In genomic region chr22:36758792-36759271, GRCh38 we compare ENCODE assay signal across 21 cellular contexts. TPM values are rescaled to one million over a fixed set of nuclear protein-coding genes. Genes with fewer than 3 reads are reported as not detected.
A peak's percentile ranks its signal among the peaks of the same experiment; 100 is the strongest.
DNase-seq lines count a peak whose midpoint lies in the region; ATAC-seq and TF ChIP-seq lines count a peak whose summit lies in the region.
"Had no signal": no experiment of that assay in that cellular context is flagged by ENCODE, and none has a peak within 500 bp of the region (broad histone marks: within the 10 kb centered on the region; RNA-seq: fewer than 3 reads in every experiment).

No MANE protein-coding gene starts in this region.

- no peaks in the 10 kb centered on the region for H4K20me1 ChIP-seq in BLaER1
- no peaks in the 10 kb centered on the region for H4K20me1 ChIP-seq in Karpas-422 (ENCODE audit: insufficient read depth, low read depth, low read length)
- H4K20me1 ChIP-seq in PC-3 (ENCODE audit: low read length) = no peaks in the 10 kb centered on the region

- 89% methylated on average over 15 of the region's 15 CpGs for WGBS in sigmoid colon, 2 donors

- H3K4me1 Mint-ChIP-seq in stimulated activated effector memory CD8-positive, alpha-beta T cell treated with anti-CD3 and anti-CD28 coated beads, Interleukin-12 subunit alpha, Interleukin-12 subunit beta, amount 100 ng/mL, for 72 hours = peaks cover 6% of the 10 kb centered on the region

- no peak for TF ChIP-seq POLR2A in sigmoid colon (IDR thresholded peaks at IDR 0.05)

- no peak overlapping the region for H3K4me3 Mint-ChIP-seq in stimulated activated effector memory CD8-positive, alpha-beta T cell treated with anti-CD3 and anti-CD28 coated beads, Interleukin-12 subunit alpha, Interleukin-12 subunit beta, amount 100 ng/mL, for 72 hours
- H3K4me3 Mint-ChIP-seq: CD4-positive, CD25-positive, alpha-beta regulatory T cell had no signal

- POLR2A ChIA-PET in PC-3 (lab: Charles Lee; ENCODE audit: unreplicated experiment) = no interaction called here

- TF ChIP-seq CTCF in sigmoid colon (IDR thresholded peaks at IDR 0.05) = no peak
- no peak for TF ChIP-seq CTCF in PC-3 (conservative IDR thresholded peaks at IDR 0.05; ENCODE audit: low read depth, low read length)

- DNase-seq in Karpas-422 (peak; percentile 19), islet precursor cell (peak; percentile 35), sigmoid colon (peak; percentile 54), PC-3 (no peak), T-helper 9 cell (no peak)
- no peak for DNase-seq in stimulated activated effector memory CD8-positive, alpha-beta T cell treated with anti-CD3 and anti-CD28 coated beads, Interleukin-12 subunit alpha, Interleukin-12 subunit beta, amount 100 ng/mL, for 72 hours (ENCODE audit: low spot score in 2 of 2)
- DNase-seq: CD4-positive, CD25-positive, alpha-beta regulatory T cell; DMS79; KBM-7; NCI-H1105; NCI-H2029 treated with DMSO at 0.1 percent for 48 hours; NCI-H226; NCI-H510A treated with DMSO at 0.1 percent for 48 hours; NCI-H748 treated with DMSO at 0.1 percent for 48 hours; SIG-M5 had no signal

- ATAC-seq in HG03045 (IDR thresholded peaks at IDR 0.05; ENCODE audit: unreplicated experiment) (no peak), PC-3 (no peak)
- ATAC-seq in stimulated activated effector memory CD8-positive, alpha-beta T cell treated with anti-CD3 and anti-CD28 coated beads, Interleukin-12 subunit alpha, Interleukin-12 subunit beta, amount 100 ng/mL, for 72 hours = no peak

- H3K4me3 ChIP-seq in BLaER1 (no peak overlapping the region), Karpas-422 (ENCODE audit: low read length) (no peak overlapping the region), sigmoid colon (no peak overlapping the region), PC-3 (ENCODE audit: low read length) (no peak overlapping the region)

- no peaks in the 10 kb centered on the region for H3K36me3 Mint-ChIP-seq in stimulated activated effector memory CD8-positive, alpha-beta T cell treated with anti-CD3 and anti-CD28 coated beads, Interleukin-12 subunit alpha, Interleukin-12 subunit beta, amount 100 ng/mL, for 72 hours

- H3K27me3 ChIP-seq in BLaER1 (no peaks in the 10 kb centered on the region), Karpas-422 (ENCODE audit: low read length) (no peaks in the 10 kb centered on the region), sigmoid colon (peaks cover 3 to 21% (median 9%) of the 10 kb centered on the region in 3 donors), PC-3 (ENCODE audit: low read length) (no peaks in the 10 kb centered on the region)

- no peaks in the 10 kb centered on the region for H3K9me2 ChIP-seq in Karpas-422 (replicated peaks; ENCODE audit: insufficient read depth, low read length)
- no peaks in the 10 kb centered on the region for H3K9me2 ChIP-seq in PC-3 (replicated peaks; ENCODE audit: low read length)

- H3K4me1 ChIP-seq in BLaER1 = peaks cover 47% of the 10 kb centered on the region
- H3K4me1 ChIP-seq in Karpas-422 (ENCODE audit: low read length) = no peaks in the 10 kb centered on the region
- peaks cover 0 to 44% (median 37%) of the 10 kb centered on the region in 4 donors for H3K4me1 ChIP-seq in sigmoid colon
- peaks cover 8% of the 10 kb centered on the region; the same call in 1 of the 2 replicates for H3K4me1 ChIP-seq in PC-3 (ENCODE audit: insufficient read depth, low read length)

- peak overlapping the region; percentile 1; the same call in 1 of the 2 replicates for H3K27ac ChIP-seq in BLaER1
- H3K27ac ChIP-seq in Karpas-422 (ENCODE audit: low read length) = no peak overlapping the region
- H3K27ac ChIP-seq in sigmoid colon = no peak overlapping the region
- no peak overlapping the region for H3K27ac ChIP-seq in PC-3 (ENCODE audit: low read length)
- H3K27ac ChIP-seq: HL-60, RWPE1 had no signal

- peaks cover 22% of the 10 kb centered on the region for H3K36me3 ChIP-seq in BLaER1
- H3K36me3 ChIP-seq in Karpas-422 (ENCODE audit: insufficient read depth, low read length) = no peaks in the 10 kb centered on the region
- no peaks in the 10 kb centered on the region for H3K36me3 ChIP-seq in sigmoid colon
- H3K36me3 ChIP-seq in PC-3 (ENCODE audit: low read depth, low read length) = no peaks in the 10 kb centered on the region

- H3K9me3 ChIP-seq in BLaER1 = peaks cover 17% of the 10 kb centered on the region
- no peaks in the 10 kb centered on the region for H3K9me3 ChIP-seq in Karpas-422 (ENCODE audit: low read length)
- no peaks in the 10 kb centered on the region for H3K9me3 ChIP-seq in sigmoid colon
- H3K9me3 ChIP-seq in PC-3 (ENCODE audit: low read length) = no peaks in the 10 kb centered on the region

- BruUV-seq in PC-3 (replicated peaks; lab: Mats Ljungman, UMichigan) = no TSS peak

- H3K9me3 Mint-ChIP-seq in stimulated activated effector memory CD8-positive, alpha-beta T cell treated with anti-CD3 and anti-CD28 coated beads, Interleukin-12 subunit alpha, Interleukin-12 subunit beta, amount 100 ng/mL, for 72 hours = no peaks in the 10 kb centered on the region
- H3K9me3 Mint-ChIP-seq: CD4-positive, CD25-positive, alpha-beta regulatory T cell had no signal

- no peak overlapping the region for H2AFZ ChIP-seq in Karpas-422 (ENCODE audit: low read length)
- H2AFZ ChIP-seq in PC-3 (ENCODE audit: low read length) = no peak overlapping the region

- no peak overlapping the region for H3K9ac ChIP-seq in BLaER1
- H3K9ac ChIP-seq in Karpas-422 (ENCODE audit: low read length) = no peak overlapping the region
- no peak overlapping the region for H3K9ac ChIP-seq in PC-3 (ENCODE audit: low read length)

- CTCF ChIA-PET in PC-3 (lab: Charles Lee) = no interaction called here

- H3K4me2 ChIP-seq in BLaER1 = peak overlapping the region; percentile 62
- no peak overlapping the region for H3K4me2 ChIP-seq in Karpas-422 (ENCODE audit: low read depth, low read length, poor library complexity, severe bottlenecking)
- H3K4me2 ChIP-seq in PC-3 (ENCODE audit: low read length) = no peak overlapping the region

- H3F3A ChIP-seq in PC-3 (ENCODE audit: low read length, unreplicated experiment) = no peaks in the 10 kb centered on the region

- TF ChIP-seq EP300 in sigmoid colon (IDR thresholded peaks at IDR 0.05) = no peak

- intact Hi-C loops in sigmoid colon (cut with DNase I) (loop anchor here (5.0 kb wide), 1 partner anchor 218 kb away; no protein-coding TSS in a partner anchor), PC-3 (cut with micrococcal nuclease) (no loop called here)

- H3K27ac Mint-ChIP-seq in stimulated activated effector memory CD8-positive, alpha-beta T cell treated with anti-CD3 and anti-CD28 coated beads, Interleukin-12 subunit alpha, Interleukin-12 subunit beta, amount 100 ng/mL, for 72 hours = no peak overlapping the region

- H3K79me2 ChIP-seq in Karpas-422 (ENCODE audit: low read length) (no peaks in the 10 kb centered on the region), PC-3 (ENCODE audit: low read length) (no peaks in the 10 kb centered on the region)

RNA-seq across cellular contexts. Expression of gene IFT27, which starts 17.1 kb away (rescaled TPM):
- total RNA-seq in Karpas-422 (2014; rRNA removed; shearing (Covaris generic); ENCODE audit: low replicate concordance) = 10.9 and 21.2 TPM in 2 replicates
- total RNA-seq in sigmoid colon (10 to 100 TPM; 15.9 to 27.7 (median 25.1) TPM), PC-3 (2014; rRNA removed) (19.9 and 23.3 TPM in 2 replicates)
- 10 to 100 TPM; 15.0 to 27.9 (median 17.8) TPM for polyA plus RNA-seq in sigmoid colon

RNA-seq across cellular contexts. Expression of gene CACNG2, which starts 55.3 kb away (rescaled TPM):
- not detected in 2 replicates for total RNA-seq in Karpas-422 (2014; rRNA removed; shearing (Covaris generic); ENCODE audit: low replicate concordance)
- total RNA-seq in sigmoid colon (not detected), PC-3 (2014; rRNA removed) (not detected in 2 replicates)
- under 1 TPM in 1 of 3 donors, not detected in 2; under 0.01 TPM for polyA plus RNA-seq in sigmoid colon
- total RNA-seq: CD4-positive, CD25-positive, alpha-beta regulatory T cell; H1; HT1080 had no signal
- polyA plus RNA-seq: CD4-positive, CD25-positive, alpha-beta regulatory T cell; H1 had no signal

RNA-seq across cellular contexts. Expression of gene PVALB, which starts 58.0 kb away (rescaled TPM):
- not detected in 2 replicates for total RNA-seq in Karpas-422 (2014; rRNA removed; shearing (Covaris generic); ENCODE audit: low replicate concordance)
- total RNA-seq in sigmoid colon (not detected), PC-3 (2014; rRNA removed) (not detected in 2 replicates)
- polyA plus RNA-seq in sigmoid colon = not detected
- total RNA-seq: CD4-positive, CD25-positive, alpha-beta regulatory T cell; HT1080 had no signal
- polyA plus RNA-seq: CD4-positive, CD25-positive, alpha-beta regulatory T cell had no signal

Comparison
In these comparisons a context has a peak if more than half of its experiments do, and no peak if none do; other contexts are left out.
1. DNase-seq: peak in Karpas-422 (single experiment), islet precursor cell (single experiment) and sigmoid colon (single experiment); none in PC-3 (single experiment), T-helper 9 cell (single experiment) and stimulated activated effector memory CD8-positive, alpha-beta T cell treated with anti-CD3 and anti-CD28 coated beads, Interleukin-12 subunit alpha, Interleukin-12 subunit beta, amount 100 ng/mL, for 72 hours (0 of 2).